In the genomic region with DNA sequence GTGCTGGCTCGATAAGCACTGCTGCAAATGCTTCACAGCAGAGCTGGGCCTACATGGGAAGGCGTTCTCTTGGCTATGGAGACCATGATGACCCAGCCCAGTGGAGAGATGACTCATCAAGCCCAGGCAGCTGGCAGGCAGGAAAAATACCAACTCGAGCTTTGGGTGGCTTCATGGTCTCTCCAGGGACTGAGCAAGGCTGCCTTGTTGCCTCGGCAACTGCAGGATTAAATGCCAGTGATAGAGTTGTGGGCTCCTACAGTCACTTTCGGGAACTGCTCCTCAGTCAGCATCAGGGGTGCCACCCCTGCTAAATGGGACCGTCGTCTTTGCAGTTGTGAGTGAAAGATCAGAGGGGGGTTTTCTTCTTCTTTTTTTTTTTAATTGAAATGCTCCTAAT, we compare ENCODE assay signal across 8 cellular contexts. TPM values are rescaled to one million over a fixed set of nuclear protein-coding genes. Genes with fewer than 3 reads are reported as not detected.
DNase-seq lines count a peak whose midpoint lies in the region; FAIRE-seq and TF ChIP-seq lines count a peak whose summit lies in the region.

No MANE protein-coding gene starts in this region.

- H3K4me1 Mint-ChIP-seq in endothelial cell (ENCODE audit: unreplicated experiment), result peaks cover 29% of the 10 kb centered on the region

- CTCF ChIA-PET in GM10248 (lab: Yijun Ruan, JAX), result interaction anchor here (1.0 to 2.2 kb wide), 3 partner anchors 9 to 195 kb away, joined by 3 to 13 read pairs (median 4); no protein-coding TSS in a partner anchor

- peaks cover 85% of the 10 kb centered on the region for H3K36me3 Mint-ChIP-seq in endothelial cell (ENCODE audit: low read depth, unreplicated experiment)

- peak overlapping the region; percentile 13 for H3K27ac Mint-ChIP-seq in endothelial cell (ENCODE audit: unreplicated experiment)

- POLR2A ChIA-PET in GM10248 (lab: Yijun Ruan, JAX), result no interaction called here

- H3K9me3 Mint-ChIP-seq in endothelial cell (ENCODE audit: unreplicated experiment), result no peaks in the 10 kb centered on the region

- no peak overlapping the region for H3K4me3 ChIP-seq in retinal pigment epithelial cell (ENCODE audit: low read length)

- peaks cover 4% of the 10 kb centered on the region for H3K27me3 Mint-ChIP-seq in endothelial cell (ENCODE audit: unreplicated experiment)

- no peak for FAIRE-seq in GM12892 (lab: Jason Lieb, UNC)

- peak; percentile 72 for DNase-seq in ELR (ENCODE audit: low read depth)
- DNase-seq in NCI-H345 treated with DMSO at 0.1 percent for 48 hours (lab: John Stamatoyannopoulos, UW; ENCODE audit: unreplicated experiment), result peak; percentile 35
- no peak for DNase-seq in endothelial cell (ENCODE audit: low spot score)
- peak; percentile 89 for DNase-seq in retinal pigment epithelial cell (ENCODE audit: low read depth)
- DNase-seq in GM10248 (ENCODE audit: extremely low spot score), result no peak
- DNase-seq in KG1 (lab: John Stamatoyannopoulos, UW), result no peak
- no peak for DNase-seq in foreskin melanocyte
- no peak for DNase-seq in GM12892 (ENCODE audit: insufficient read length)

- TF ChIP-seq POLR2A in GM12892 (IDR thresholded peaks at IDR 0.05; ENCODE audit: low read depth, low read length), result no peak

- TF ChIP-seq CTCF in endothelial cell (IDR thresholded peaks at IDR 0.05; ENCODE audit: unreplicated experiment), result no peak
- TF ChIP-seq CTCF in retinal pigment epithelial cell (conservative IDR thresholded peaks at IDR 0.05; ENCODE audit: low read depth, low read length), result peak; percentile 38
- no peak for TF ChIP-seq CTCF in GM10248 (IDR thresholded peaks at IDR 0.05; ENCODE audit: control extremely low read depth, extremely low read depth, low read depth, missing control alignments)

- H3K4me3 Mint-ChIP-seq in endothelial cell (ENCODE audit: unreplicated experiment), result no peak overlapping the region

RNA-seq across cellular contexts. Expression of a gene that starts 54.6 kb away (rescaled TPM):
- total RNA-seq in endothelial cell (ENCODE audit: unreplicated experiment), result 55.3 TPM
- not detected for polyA plus RNA-seq in GM12892 (2012; ENCODE audit: missing spikeins)

Comparison
In these comparisons a context has a peak if more than half of its experiments do, and no peak if none do; other contexts are left out.
1. DNase-seq: peak in ELR (single experiment), NCI-H345 treated with DMSO at 0.1 percent for 48 hours (single experiment) and retinal pigment epithelial cell (single experiment); none in endothelial cell (single experiment), GM10248 (single experiment), KG1 (single experiment), foreskin melanocyte (single experiment) and GM12892 (single experiment).